In genomic region chr1:228016181-228016510, GRCh38 we compare ENCODE assay signal across 26 cellular contexts. TPM values are rescaled to one million over a fixed set of nuclear protein-coding genes. Genes with fewer than 3 reads are reported as not detected.
DNase-seq lines count a peak whose midpoint lies in the region; ATAC-seq, FAIRE-seq and TF ChIP-seq lines count a peak whose summit lies in the region.
"Had no signal": no experiment of that assay in that cellular context is flagged by ENCODE, and none has a peak within 500 bp of the region (broad histone marks: within the 10 kb centered on the region; RNA-seq: fewer than 3 reads in every experiment).

No MANE protein-coding gene starts in this region.

- H3K9me3 Mint-ChIP-seq in CD14-positive monocyte = no peaks in the 10 kb centered on the region
- H3K9me3 Mint-ChIP-seq: CD8-positive, alpha-beta T cell had no signal

- H3K79me2 ChIP-seq in HepG2 (ENCODE audit: insufficient read depth, low read length) = no peaks in the 10 kb centered on the region

- H3K36me3 ChIP-seq in right lobe of liver = no peaks in the 10 kb centered on the region
- H3K36me3 ChIP-seq in HepG2 (replicated peaks in 1 of 2; ENCODE audit: control insufficient read depth in 1 of 2, insufficient read depth in 2 of 2, low read length in 2 of 2) = no peaks in the 10 kb centered on the region
- H3K36me3 ChIP-seq in upper lobe of right lung = no peaks in the 10 kb centered on the region
- H3K36me3 ChIP-seq in testis (ENCODE audit: low read depth, missing control alignments) = no peaks in the 10 kb centered on the region
- H3K36me3 ChIP-seq: BLaER1 treated with 17β-estradiol and CSF1 and Interleukin-3, amounts not matched to agents 10 nM and 100 nM; HAP-1 had no signal

- H3K27ac ChIP-seq in right lobe of liver (no peak overlapping the region), HepG2 (ENCODE audit: extremely low read length, insufficient read depth, low read length) (no peak overlapping the region), RWPE1 (peak overlapping the region; percentile 95), upper lobe of right lung (no peak overlapping the region), testis (no peak overlapping the region), substantia nigra (ENCODE audit: low read depth, low read length, poor library complexity, severe bottlenecking) (no peak overlapping the region)
- H3K27ac ChIP-seq: BLaER1 treated with 17β-estradiol and CSF1 and Interleukin-3, amounts not matched to agents 10 nM and 100 nM; GM23248 had no signal

- CTCF ChIA-PET in HepG2 (lab: Yijun Ruan, JAX; ENCODE audit: low intra/inter-chr PET ratio, low total read pairs) (no interaction called here), RWPE1 (lab: Yijun Ruan, JAX) (interaction anchor here (0.6 to 0.7 kb wide), 3 partner anchors 9 to 286 kb away, joined by 3 read pairs; no protein-coding TSS in a partner anchor)

- TF ChIP-seq RAD21 in HepG2 (CRISPR knock-in tag; IDR thresholded peaks at IDR 0.05) = no peak

- no peak overlapping the region for H3K4me3 ChIP-seq in right lobe of liver
- H3K4me3 ChIP-seq in HepG2 (replicated peaks in 1 of 3; ENCODE audit: insufficient read depth in 1 of 3, low read depth in 2 of 3, low read length in 3 of 3) = no peak overlapping the region
- H3K4me3 ChIP-seq in upper lobe of right lung = no peak overlapping the region
- H3K4me3 ChIP-seq in testis = no peak overlapping the region
- H3K4me3 ChIP-seq: BLaER1 treated with 17β-estradiol and CSF1 and Interleukin-3, amounts not matched to agents 10 nM and 100 nM; GM23248; HAP-1 had no signal

- BruUV-seq in HepG2 (replicated peaks; lab: Mats Ljungman, UMichigan) = no TSS peak

- TF ChIP-seq CTCF in right lobe of liver (IDR thresholded peaks at IDR 0.05) = no peak
- TF ChIP-seq CTCF in HepG2 (CRISPR knock-in tag; IDR thresholded peaks at IDR 0.05) = no peak
- no peak for TF ChIP-seq CTCF in RWPE1 (conservative IDR thresholded peaks at IDR 0.05; ENCODE audit: low read depth)
- TF ChIP-seq CTCF in upper lobe of right lung (IDR thresholded peaks at IDR 0.05) = no peak
- TF ChIP-seq CTCF in testis (IDR thresholded peaks at IDR 0.05) = no peak
- TF ChIP-seq CTCF in CD14-positive monocyte (IDR thresholded peaks at IDR 0.05) = no peak

- ATAC-seq in right lobe of liver (no peak), HepG2 (no peak), upper lobe of right lung (no peak)
- ATAC-seq: CD8-positive, alpha-beta T cell had no signal

- no peak overlapping the region for H3K4me3 Mint-ChIP-seq in CD14-positive monocyte
- H3K4me3 Mint-ChIP-seq: CD8-positive, alpha-beta T cell had no signal

- intact Hi-C loops in right lobe of liver (cut with DNase I) (no loop called here), HepG2 (cut with micrococcal nuclease; ENCODE audit: unreplicated experiment) (no loop called here), upper lobe of right lung (cut with DNase I) (no loop called here), testis (cut with DNase I; ENCODE audit: low total_unique reads) (no loop called here), CD14-positive monocyte (cut with micrococcal nuclease) (no loop called here)

- H2AFZ ChIP-seq in HepG2 (ENCODE audit: low read length) = no peak overlapping the region
- H2AFZ ChIP-seq: GM23248 had no signal

- H3K36me3 Mint-ChIP-seq in CD14-positive monocyte = no peaks in the 10 kb centered on the region
- H3K36me3 Mint-ChIP-seq: CD8-positive, alpha-beta T cell had no signal

- no peak for TF ChIP-seq EP300 in HepG2 (IDR thresholded peaks at IDR 0.05; ENCODE audit: low read depth in 2 of 2, low read length in 2 of 2)
- no peak for TF ChIP-seq EP300 in HepG2 (CRISPR knock-in tag; IDR thresholded peaks at IDR 0.05; ENCODE audit: borderline replicate concordance)

- 33% methylated on average over 1 of the region's 2 CpGs for WGBS in right lobe of liver (ENCODE audit: insufficient coverage, low coverage, low lambda C conversion rate, missing lambda C conversion rate)
- WGBS in HepG2 (ENCODE audit: low lambda C conversion rate) = no CpG with 5 or more reads among the region's 2 CpGs
- 85 to 100% methylated on average over 1 to 2 of the region's 2 CpGs for WGBS in testis, 2 donors

- H3K4me1 ChIP-seq in right lobe of liver = no peaks in the 10 kb centered on the region
- no peaks in the 10 kb centered on the region for H3K4me1 ChIP-seq in HepG2 (ENCODE audit: insufficient read depth, low read length)
- H3K4me1 ChIP-seq in upper lobe of right lung = no peaks in the 10 kb centered on the region
- no peaks in the 10 kb centered on the region for H3K4me1 ChIP-seq in testis
- H3K4me1 ChIP-seq: HAP-1 had no signal

- peak in 2 of 3 donors; percentile 11 to 16 for DNase-seq in right lobe of liver
- no peak for DNase-seq in HepG2 (ENCODE audit: low spot score)
- no peak for DNase-seq in RWPE1 (ENCODE audit: low spot score)
- DNase-seq in mesenteric fat pad (ENCODE audit: low spot score) = peak; percentile 51
- peak; percentile 16 for DNase-seq in upper lobe of right lung
- no peak for DNase-seq in testis
- DNase-seq in substantia nigra (lab: John Stamatoyannopoulos, UW) = no peak
- DNase-seq in CD14-positive monocyte (ENCODE audit: low spot score) = no peak
- DNase-seq: DMS153, GM23248, KG1, NCI-H1092 treated with DMSO at 0.1 percent for 48 hours, NCI-H146, NCI-H2029, NCI-H2227 treated with DMSO at 0.1 percent for 48 hours, NCI-H524, NCI-H774, OCI-M1, SHP77 had no signal

- H3K9ac ChIP-seq in HepG2 (ENCODE audit: insufficient read depth, low read depth, low read length) = no peak overlapping the region
- H3K9ac ChIP-seq: BLaER1 treated with 17β-estradiol and CSF1 and Interleukin-3, amounts not matched to agents 10 nM and 100 nM; GM23248 had no signal

- H3K4me2 ChIP-seq in HepG2 (ENCODE audit: low read depth, low read length) = no peak overlapping the region

- H3K9me3 ChIP-seq in right lobe of liver (no peaks in the 10 kb centered on the region), HepG2 (ENCODE audit: low read length) (no peaks in the 10 kb centered on the region), upper lobe of right lung (no peaks in the 10 kb centered on the region), testis (no peaks in the 10 kb centered on the region)
- H3K9me3 ChIP-seq: BLaER1 treated with 17β-estradiol and CSF1 and Interleukin-3, amounts not matched to agents 10 nM and 100 nM; HAP-1 had no signal

- no peak for FAIRE-seq in HepG2 (lab: Jason Lieb, UNC)
- FAIRE-seq: GM12892 had no signal

- no peak for TF ChIP-seq POLR2A in right lobe of liver (IDR thresholded peaks at IDR 0.05)
- TF ChIP-seq POLR2A in HepG2 (IDR thresholded peaks at IDR 0.05; ENCODE audit: insufficient read depth in 1 of 2, low read depth in 2 of 2, low read length in 2 of 2) = no peak
- no peak for TF ChIP-seq POLR2A in testis (IDR thresholded peaks at IDR 0.05)

- H3K27me3 Mint-ChIP-seq in CD14-positive monocyte (ENCODE audit: low read depth in 3 of 3) = peaks cover 2 to 6% (median 5%) of the 10 kb centered on the region in 3 donors

- POLR2A ChIA-PET in HepG2 (lab: Yijun Ruan, JAX) (no interaction called here), RWPE1 (lab: Yijun Ruan, JAX; ENCODE audit: low non-redundant PET) (no interaction called here)

- H3K27ac Mint-ChIP-seq in CD14-positive monocyte = no peak overlapping the region
- H3K27ac Mint-ChIP-seq: CD8-positive, alpha-beta T cell had no signal

- in situ Hi-C loops in HepG2 (cut with HindIII; ENCODE audit: extremely low pct_ligation_motif_present, low pct_unique_long_range_greater_than_20kb) = no loop called here

- H3K4me1 Mint-ChIP-seq in CD14-positive monocyte = no peaks in the 10 kb centered on the region

- no peaks in the 10 kb centered on the region for H3K27me3 ChIP-seq in right lobe of liver
- H3K27me3 ChIP-seq in HepG2 (ENCODE audit: control insufficient read depth in 1 of 2, insufficient read depth in 2 of 2, low read length in 2 of 2) = peaks cover 6 to 61% of the 10 kb centered on the region in 2 experiments
- peaks cover 11% of the 10 kb centered on the region for H3K27me3 ChIP-seq in upper lobe of right lung
- H3K27me3 ChIP-seq in testis = no peaks in the 10 kb centered on the region
- H3K27me3 ChIP-seq: BLaER1 treated with 17β-estradiol and CSF1 and Interleukin-3, amounts not matched to agents 10 nM and 100 nM had no signal

- H4K20me1 ChIP-seq in HepG2 (ENCODE audit: insufficient read depth, low read length) = no peaks in the 10 kb centered on the region

TF ChIP-seq in HepG2, 621 proteins besides CTCF, POLR2A, EP300 and RAD21:
- TF ChIP-seq PLRG1 (conservative IDR thresholded peaks at IDR 0.05) (no peak), NFE2L2 (IDR thresholded peaks at IDR 0.05; ENCODE audit: low read length) (no peak), ZFP62 (CRISPR knock-in tag; IDR thresholded peaks at IDR 0.05) (no peak), NFKB2 (CRISPR knock-in tag; IDR thresholded peaks at IDR 0.05; ENCODE audit: borderline replicate concordance) (no peak)

RNA-seq across cellular contexts. Expression of gene WNT3A, which starts 9.3 kb away (rescaled TPM):
- total RNA-seq in right lobe of liver (not detected), HepG2 (2016; rRNA removed; fragmentation: Illumina TruSeq; extraction: Trizol) (not detected in 2 replicates), mesenteric fat pad (not detected), upper lobe of right lung (10.1 TPM), testis (under 1 TPM; 0.08 to 0.19 TPM)
- total RNA-seq in HepG2 (2016; cell fraction: cytosol; rRNA removed; fragmentation: Illumina TruSeq; extraction: Trizol; ENCODE audit: low read depth) = not detected in 2 replicates
- not detected in 2 replicates for total RNA-seq in HepG2 (2016; cell fraction: insoluble cytoplasmic fraction; rRNA removed; fragmentation: Illumina TruSeq; extraction: Trizol)
- not detected in 2 replicates for total RNA-seq in HepG2 (2016; cell fraction: membrane; rRNA removed; fragmentation: Illumina TruSeq; extraction: Trizol)
- not detected in 2 replicates for total RNA-seq in HepG2 (2016; cell fraction: nucleus; rRNA removed; fragmentation: Illumina TruSeq; extraction: Trizol)
- polyA plus RNA-seq in HepG2 (2011; rRNA removed) (not detected in 2 replicates), testis (ENCODE audit: insufficient read depth, low read depth, low replicate concordance) (0.13 TPM), CD14-positive monocyte (not detected)
- not detected in 2 replicates for polyA plus RNA-seq in HepG2 (2011; cell fraction: cytosol; rRNA removed)
- not detected in 2 replicates for polyA plus RNA-seq in HepG2 (2011; cell fraction: nucleus; rRNA removed)
- not detected in 2 replicates for polyA plus RNA-seq in HepG2 (2012)
- not detected in 2 replicates for polyA plus RNA-seq in HepG2 (2016; cell fraction: cytosol; fragmentation: Illumina TruSeq; extraction: Trizol; ENCODE audit: low read depth)
- polyA plus RNA-seq in HepG2 (2016; cell fraction: insoluble cytoplasmic fraction; fragmentation: Illumina TruSeq; extraction: Trizol; ENCODE audit: low read depth) = not detected in 2 replicates
- polyA plus RNA-seq in HepG2 (2016; cell fraction: membrane; fragmentation: Illumina TruSeq; extraction: Trizol; ENCODE audit: low read depth) = not detected in 2 replicates
- polyA plus RNA-seq in HepG2 (2016; cell fraction: nucleus; fragmentation: Illumina TruSeq; extraction: Trizol; ENCODE audit: insufficient read depth, low read depth) = not detected in 2 replicates
- not detected in 2 replicates for polyA minus RNA-seq in HepG2 (2011; rRNA and poly(A)+ RNA removed; ENCODE audit: low replicate concordance)
- polyA minus RNA-seq in HepG2 (2011; cell fraction: cytosol; rRNA and poly(A)+ RNA removed) = not detected in 2 replicates
- not detected in 2 replicates for polyA minus RNA-seq in HepG2 (2011; cell fraction: nucleus; rRNA and poly(A)+ RNA removed)
- total RNA-seq: G401, GM23248, HT1080, RPMI7951 had no signal
- polyA plus RNA-seq: GM23248 had no signal

Comparison
In these comparisons a context has a peak if more than half of its experiments do, and no peak if none do; other contexts are left out.
1. DNase-seq: peak in right lobe of liver (2 of 3), mesenteric fat pad (single experiment) and upper lobe of right lung (single experiment); none in HepG2 (single experiment), RWPE1 (single experiment), testis (single experiment), substantia nigra (0 of 49) and CD14-positive monocyte (single experiment).